24 cellular contexts compared by ENCODE assay signal in the genomic region with DNA sequence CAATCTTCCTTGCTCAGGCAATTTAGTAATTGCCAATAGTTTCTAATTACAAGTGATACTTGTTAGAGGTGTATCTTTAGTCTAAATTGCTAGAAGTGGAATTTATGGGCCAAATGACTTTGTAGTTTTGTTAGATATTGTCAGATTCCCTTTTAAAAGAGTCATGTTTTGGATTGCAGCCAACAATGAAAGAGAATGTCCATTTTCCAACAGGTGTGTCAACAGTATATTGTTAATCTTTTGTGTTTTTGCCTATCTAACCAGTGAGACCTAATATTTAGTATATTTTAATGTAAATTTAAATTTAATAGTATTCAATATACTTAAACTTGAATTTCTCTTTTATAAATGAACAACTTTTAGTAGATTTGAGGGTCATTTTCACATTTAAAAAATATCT.
DNase-seq lines count a peak whose midpoint lies in the region; ATAC-seq and TF ChIP-seq lines count a peak whose summit lies in the region.
"Had no signal": no experiment of that assay in that cellular context is flagged by ENCODE, and none has a peak within 500 bp of the region (broad histone marks: within the 10 kb centered on the region; RNA-seq: fewer than 3 reads in every experiment).

No MANE protein-coding gene starts in this region.

- no peak overlapping the region for H3K27ac Mint-ChIP-seq in chondrocyte (ENCODE audit: unreplicated experiment)
- H3K27ac Mint-ChIP-seq: activated T-cell treated with anti-CD3 and anti-CD28 coated beads, Interleukin-2, amount 50 U/mL, for 24 hours; CD14-positive monocyte; GM23338; HFFc6; natural killer cell treated with Interleukin-12 subunit alpha and Interleukin-12 subunit beta and Interleukin-15 and Interleukin-18, amount 100 ng/mL, for 72 hours; stimulated activated naive CD8-positive, alpha-beta T cell treated with anti-CD3 and anti-CD28 coated beads, Interleukin-15, Interleukin-2, amounts not matched to agents 100 ng/mL and 50 ng/mL, for 24 hours had no signal

- no peak for TF ChIP-seq POLR2A in body of pancreas (IDR thresholded peaks at IDR 0.05)

- H3K36me3 Mint-ChIP-seq in chondrocyte (ENCODE audit: low read depth) = no peaks in the 10 kb centered on the region
- H3K36me3 Mint-ChIP-seq: CD14-positive monocyte; natural killer cell treated with Interleukin-12 subunit alpha and Interleukin-12 subunit beta and Interleukin-15 and Interleukin-18, amount 100 ng/mL, for 72 hours had no signal

- H3K27me3 ChIP-seq in body of pancreas = no peaks in the 10 kb centered on the region
- H3K27me3 ChIP-seq: uterus had no signal

- H3K4me3 Mint-ChIP-seq in chondrocyte (ENCODE audit: unreplicated experiment) = no peak overlapping the region
- H3K4me3 Mint-ChIP-seq: activated T-cell treated with anti-CD3 and anti-CD28 coated beads, Interleukin-2, amount 50 U/mL, for 24 hours; CD14-positive monocyte; GM23338; HFFc6; natural killer cell treated with Interleukin-12 subunit alpha and Interleukin-12 subunit beta and Interleukin-15 and Interleukin-18, amount 100 ng/mL, for 72 hours; stimulated activated naive CD8-positive, alpha-beta T cell treated with anti-CD3 and anti-CD28 coated beads, Interleukin-15, Interleukin-2, amounts not matched to agents 100 ng/mL and 50 ng/mL, for 24 hours had no signal

- no peak overlapping the region for H3K27ac ChIP-seq in body of pancreas
- H3K27ac ChIP-seq: epithelial cell of prostate, KMS-11, uterus had no signal

- peaks cover 17% of the 10 kb centered on the region for H3K4me1 ChIP-seq in body of pancreas
- H3K4me1 ChIP-seq: uterus had no signal

- H3K36me3 ChIP-seq in body of pancreas (replicated peaks in 1 of 2; ENCODE audit: insufficient read depth in 1 of 2, low read depth in 2 of 2) = no peaks in the 10 kb centered on the region
- H3K36me3 ChIP-seq: uterus had no signal

- intact Hi-C loops in body of pancreas (cut with DNase I) = no loop called here

- H3K27me3 Mint-ChIP-seq in chondrocyte (ENCODE audit: low read depth) = peaks cover 10% of the 10 kb centered on the region
- H3K27me3 Mint-ChIP-seq: activated T-cell treated with anti-CD3 and anti-CD28 coated beads, Interleukin-2, amount 50 U/mL, for 24 hours; stimulated activated naive CD8-positive, alpha-beta T cell treated with anti-CD3 and anti-CD28 coated beads, Interleukin-15, Interleukin-2, amounts not matched to agents 100 ng/mL and 50 ng/mL, for 24 hours had no signal

- DNase-seq in DMS153 treated with DMSO at 0.1 percent for 48 hours (lab: John Stamatoyannopoulos, UW; ENCODE audit: unreplicated experiment) = peak; percentile 39
- DNase-seq in NCI-H1092 (lab: John Stamatoyannopoulos, UW) = peak; percentile 1
- peak; percentile 63 for DNase-seq in NCI-H2081 treated with DMSO at 0.1 percent for 48 hours (lab: John Stamatoyannopoulos, UW)
- DNase-seq in body of pancreas = no peak
- DNase-seq in activated effector memory CD4-positive, alpha-beta T cell treated with anti-CD3 and anti-CD28 coated beads, Interleukin-2, amount 50 U/mL, for 16 hours = no peak
- no peak for DNase-seq in chondrocyte (ENCODE audit: low spot score)
- DNase-seq in cerebellar cortex (ENCODE audit: low spot score) = no peak
- no peak for DNase-seq in GM19240 (ENCODE audit: insufficient read length, low spot score)
- DNase-seq: activated CD4-positive, alpha-beta T cell treated with anti-CD3 and anti-CD28 coated beads for 4 hours; activated naive CD4-positive, alpha-beta T cell; activated T-cell treated with anti-CD3 and anti-CD28 coated beads, Interleukin-2, amount 50 U/mL, for 24 hours; glutamatergic neuron; HFFc6; islet precursor cell; NCI-H82; OCI-M1; uterus had no signal

- ATAC-seq in body of pancreas = peak; percentile 38
- ATAC-seq: GM23338; natural killer cell treated with Interleukin-12 subunit alpha and Interleukin-12 subunit beta and Interleukin-15 and Interleukin-18, amount 100 ng/mL, for 72 hours; Right ventricle myocardium inferior had no signal

- no peak overlapping the region for H3K4me3 ChIP-seq in body of pancreas
- H3K4me3 ChIP-seq: GM23338, uterus had no signal

- H3K9me3 Mint-ChIP-seq in chondrocyte (ENCODE audit: low read depth) = no peaks in the 10 kb centered on the region
- H3K9me3 Mint-ChIP-seq: GM23338; HFFc6; stimulated activated naive CD8-positive, alpha-beta T cell treated with anti-CD3 and anti-CD28 coated beads, Interleukin-15, Interleukin-2, amounts not matched to agents 100 ng/mL and 50 ng/mL, for 24 hours had no signal

- H3K9me3 ChIP-seq in body of pancreas = no peaks in the 10 kb centered on the region
- H3K9me3 ChIP-seq: uterus had no signal

- peaks cover 15% of the 10 kb centered on the region for H3K4me1 Mint-ChIP-seq in chondrocyte (ENCODE audit: low read depth)
- H3K4me1 Mint-ChIP-seq: CD14-positive monocyte, GM23338 had no signal

- TF ChIP-seq CTCF in body of pancreas (IDR thresholded peaks at IDR 0.05) (no peak), chondrocyte (IDR thresholded peaks at IDR 0.05) (no peak)

Comparison
In these comparisons a context has a peak if more than half of its experiments do, and no peak if none do; other contexts are left out.
1. DNase-seq: peak in DMS153 treated with DMSO at 0.1 percent for 48 hours (single experiment), NCI-H1092 (single experiment) and NCI-H2081 treated with DMSO at 0.1 percent for 48 hours (single experiment); none in body of pancreas (0 of 4), activated effector memory CD4-positive, alpha-beta T cell treated with anti-CD3 and anti-CD28 coated beads, Interleukin-2, amount 50 U/mL, for 16 hours (single experiment), chondrocyte (single experiment), cerebellar cortex (single experiment) and GM19240 (single experiment).